In genomic region chr22:43544282-43544673, GRCh38 we compare ENCODE assay signal across 22 cellular contexts.
DNase-seq lines count a peak whose midpoint lies in the region; ATAC-seq lines count a peak whose summit lies in the region.
"Had no signal": no experiment of that assay in that cellular context is flagged by ENCODE, and none has a peak within 500 bp of the region (broad histone marks: within the 10 kb centered on the region; RNA-seq: fewer than 3 reads in every experiment).

No MANE protein-coding gene starts in this region.

- intact Hi-C loops in posterior vena cava (cut with DNase I): no loop called here

- peak overlapping the region; percentile 33 for H3K27ac Mint-ChIP-seq in activated T-helper 17 cell treated with anti-CD3 and anti-CD28 coated beads, Interleukin-2, amount 50 U/mL, for 72 hours
- H3K27ac Mint-ChIP-seq: CD14-positive monocyte; CD4-positive, alpha-beta memory T cell; CD4-positive, CD25-positive, alpha-beta regulatory T cell; CD8-positive, alpha-beta memory T cell had no signal

- peaks cover 9% of the 10 kb centered on the region for H3K27me3 Mint-ChIP-seq in activated T-helper 17 cell treated with anti-CD3 and anti-CD28 coated beads, Interleukin-2, amount 50 U/mL, for 72 hours

- no peaks in the 10 kb centered on the region for H3K9me3 Mint-ChIP-seq in activated T-helper 17 cell treated with anti-CD3 and anti-CD28 coated beads, Interleukin-2, amount 50 U/mL, for 72 hours
- H3K9me3 Mint-ChIP-seq: CD14-positive monocyte; CD4-positive, alpha-beta memory T cell; CD4-positive, CD25-positive, alpha-beta regulatory T cell; CD8-positive, alpha-beta memory T cell had no signal

- no peak overlapping the region for H3K4me3 Mint-ChIP-seq in activated T-helper 17 cell treated with anti-CD3 and anti-CD28 coated beads, Interleukin-2, amount 50 U/mL, for 72 hours
- H3K4me3 Mint-ChIP-seq: CD14-positive monocyte; CD4-positive, alpha-beta memory T cell; CD4-positive, CD25-positive, alpha-beta regulatory T cell; CD8-positive, alpha-beta memory T cell had no signal

- no peaks in the 10 kb centered on the region for H3K4me1 Mint-ChIP-seq in activated T-helper 17 cell treated with anti-CD3 and anti-CD28 coated beads, Interleukin-2, amount 50 U/mL, for 72 hours
- H3K4me1 Mint-ChIP-seq: CD14-positive monocyte; CD4-positive, alpha-beta memory T cell; CD4-positive, CD25-positive, alpha-beta regulatory T cell; CD8-positive, alpha-beta memory T cell had no signal

- ATAC-seq in activated T-helper 17 cell treated with anti-CD3 and anti-CD28 coated beads, Interleukin-2, amount 50 U/mL, for 72 hours (replicated peaks): no peak
- no peak for ATAC-seq in GM19463 (IDR thresholded peaks at IDR 0.05; ENCODE audit: unreplicated experiment)
- ATAC-seq in HG03439 (IDR thresholded peaks at IDR 0.05; ENCODE audit: unreplicated experiment): no peak
- ATAC-seq: GM12878 had no signal

- peak; percentile 39 for DNase-seq in mesenteric fat pad (ENCODE audit: low spot score)
- DNase-seq in posterior vena cava (ENCODE audit: low spot score): peak; percentile 35
- DNase-seq: 8988T; ACHN; BE2C; C1 segment of cervical spinal cord; CD4-positive, alpha-beta memory T cell; CD4-positive, CD25-positive, alpha-beta regulatory T cell; CD8-positive, alpha-beta memory T cell; COR-L47; DMS 273 treated with DMSO at 0.1 percent for 48 hours; DMS153; DMS53; DMS79; DND-41; EL; GDM1 had no signal

- no peaks in the 10 kb centered on the region for H3K36me3 Mint-ChIP-seq in activated T-helper 17 cell treated with anti-CD3 and anti-CD28 coated beads, Interleukin-2, amount 50 U/mL, for 72 hours (ENCODE audit: low read depth)
- H3K36me3 Mint-ChIP-seq: CD14-positive monocyte; CD4-positive, alpha-beta memory T cell; CD4-positive, CD25-positive, alpha-beta regulatory T cell; CD8-positive, alpha-beta memory T cell had no signal
